ENCODE assay signal across 18 cellular contexts in the genomic region with DNA sequence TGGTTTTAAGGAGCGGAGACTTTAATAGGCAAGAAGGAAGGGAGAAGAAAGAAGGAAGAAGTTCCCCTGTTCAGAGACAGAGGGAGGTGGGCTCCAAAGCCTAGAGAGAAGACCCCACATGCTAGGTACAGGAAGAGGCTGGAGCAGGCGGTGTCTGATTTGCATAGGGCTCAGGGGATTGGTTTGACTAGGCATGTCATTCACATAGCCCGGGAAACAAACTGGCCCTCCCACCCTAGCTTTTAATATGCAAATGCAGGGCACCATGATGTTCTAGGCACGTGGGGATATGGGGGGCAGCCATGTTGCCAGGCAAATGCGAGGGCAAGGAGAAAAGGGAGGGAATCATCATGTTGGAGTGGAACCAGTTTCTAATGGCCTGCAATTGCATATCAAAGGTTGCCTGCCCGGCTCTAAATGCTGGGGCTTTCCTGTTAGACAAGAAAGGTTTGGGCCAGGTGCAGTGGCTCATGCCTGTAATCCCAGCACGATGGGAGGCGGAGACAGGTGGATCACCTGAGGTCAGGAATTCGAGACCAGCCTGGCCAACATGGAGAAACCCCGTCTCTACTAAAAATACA. TPM values are rescaled to one million over a fixed set of nuclear protein-coding genes. Genes with fewer than 3 reads are reported as not detected.
DNase-seq lines count a peak whose midpoint lies in the region; ATAC-seq, FAIRE-seq and TF ChIP-seq lines count a peak whose summit lies in the region.
"Had no signal": no experiment of that assay in that cellular context is flagged by ENCODE, and none has a peak within 500 bp of the region (broad histone marks: within the 10 kb centered on the region; RNA-seq: fewer than 3 reads in every experiment).

No MANE protein-coding gene starts in this region.

- no peaks in the 10 kb centered on the region for H3K9me1 ChIP-seq in K562 (ENCODE audit: control insufficient read depth, insufficient read depth, low read length)

- H3K27me3 ChIP-seq in K562 (ENCODE audit: control insufficient read depth in 2 of 2, insufficient read depth in 2 of 2, low read length in 2 of 2) (no peaks in the 10 kb centered on the region), upper lobe of right lung (no peaks in the 10 kb centered on the region)
- H3K27me3 ChIP-seq: BE2C had no signal

- no peak for FAIRE-seq in K562 (lab: Jason Lieb, UNC)
- FAIRE-seq: A549, GM12892, GM19239, H54 had no signal

- H3K9me3 Mint-ChIP-seq in stimulated activated naive CD8-positive, alpha-beta T cell treated with anti-CD3 and anti-CD28 coated beads, Interleukin-15, amount 100 ng/mL, for 72 hours = no peaks in the 10 kb centered on the region
- H3K9me3 Mint-ChIP-seq: CD4-positive, alpha-beta memory T cell had no signal

- H3K4me3 Mint-ChIP-seq in stimulated activated naive CD8-positive, alpha-beta T cell treated with anti-CD3 and anti-CD28 coated beads, Interleukin-15, amount 100 ng/mL, for 72 hours = no peak overlapping the region
- H3K4me3 Mint-ChIP-seq: CD4-positive, alpha-beta memory T cell; IgD-negative memory B cell had no signal

- POLR2A ChIA-PET in HEK293T (lab: Yijun Ruan, JAX) (no interaction called here), K562 (lab: Yijun Ruan, JAX) (interaction anchor here (0.6 kb wide), 1 partner anchor 1997 kb away, joined by 5 read pairs; no protein-coding TSS in a partner anchor)

- TF ChIP-seq RAD21 in K562 (CRISPR knock-in tag; conservative IDR thresholded peaks at IDR 0.05 in 1 of 2, IDR thresholded peaks at IDR 0.05 in 1 of 2) = no peak

- TF ChIP-seq POLR2A in K562 (conservative IDR thresholded peaks at IDR 0.05) = no peak

- H3K9me3 ChIP-seq in K562 (replicated peaks; ENCODE audit: control insufficient read depth, insufficient read depth, low read depth, low read length) (no peaks in the 10 kb centered on the region), upper lobe of right lung (no peaks in the 10 kb centered on the region)
- H3K9me3 ChIP-seq: A549, BE2C had no signal

- peaks cover 20% of the 10 kb centered on the region; the same call in 2 of the 3 replicates for H3K36me3 ChIP-seq in K562 (ENCODE audit: control insufficient read depth, insufficient read depth, low read length)
- no peaks in the 10 kb centered on the region for H3K36me3 ChIP-seq in upper lobe of right lung
- H3K36me3 ChIP-seq: BE2C had no signal

- H3K4me1 Mint-ChIP-seq in stimulated activated naive CD8-positive, alpha-beta T cell treated with anti-CD3 and anti-CD28 coated beads, Interleukin-15, amount 100 ng/mL, for 72 hours = no peaks in the 10 kb centered on the region

- H3K79me2 ChIP-seq in K562 (ENCODE audit: control insufficient read depth, insufficient read depth, low read length) = peaks cover 11% of the 10 kb centered on the region; the same call in 2 of the 3 replicates

- peak; percentile 63 for ATAC-seq in K562
- no peak for ATAC-seq in upper lobe of right lung
- ATAC-seq in stimulated activated naive CD8-positive, alpha-beta T cell treated with anti-CD3 and anti-CD28 coated beads, Interleukin-15, amount 100 ng/mL, for 72 hours = no peak
- ATAC-seq: A549 had no signal

- H3K4me2 ChIP-seq in K562 (ENCODE audit: insufficient read depth, low read length) = no peak overlapping the region
- H3K4me2 ChIP-seq: A549 had no signal

- H3K27me3 Mint-ChIP-seq in stimulated activated naive CD8-positive, alpha-beta T cell treated with anti-CD3 and anti-CD28 coated beads, Interleukin-15, amount 100 ng/mL, for 72 hours = peaks cover 9% of the 10 kb centered on the region

- H3K4me3 ChIP-seq in K562 (no peak overlapping the region), upper lobe of right lung (no peak overlapping the region)
- H3K4me3 ChIP-seq: A549 had no signal

- no peaks in the 10 kb centered on the region for H4K20me1 ChIP-seq in K562 (replicated peaks; ENCODE audit: control insufficient read depth, insufficient read depth, low read length)

- H3K4me1 ChIP-seq in K562 (replicated peaks in 1 of 2; ENCODE audit: control insufficient read depth in 2 of 2, insufficient read depth in 2 of 2, low read length in 2 of 2) = peaks cover 0 to 10% of the 10 kb centered on the region in 2 experiments; a peak in 1 of 5 replicates
- H3K4me1 ChIP-seq in upper lobe of right lung = no peaks in the 10 kb centered on the region
- H3K4me1 ChIP-seq: BE2C had no signal

- no peak overlapping the region for H3K9ac ChIP-seq in K562 (ENCODE audit: insufficient read depth in 1 of 2, low read depth in 2 of 2, low read length in 2 of 2)

- intact Hi-C loops in K562 (cut with micrococcal nuclease) (no loop called here), upper lobe of right lung (cut with DNase I) (no loop called here)

- no TSS peak for BruUV-seq in K562 (replicated peaks; lab: Mats Ljungman, UMichigan)

- no peak overlapping the region for H3K27ac Mint-ChIP-seq in stimulated activated naive CD8-positive, alpha-beta T cell treated with anti-CD3 and anti-CD28 coated beads, Interleukin-15, amount 100 ng/mL, for 72 hours
- H3K27ac Mint-ChIP-seq: IgD-negative memory B cell had no signal

- H3K27ac ChIP-seq in K562 (ENCODE audit: extremely low read depth, low read depth, low read length) (no peak overlapping the region), upper lobe of right lung (no peak overlapping the region)
- H3K27ac ChIP-seq: A549, C4-2B had no signal

- TF ChIP-seq EP300 in K562 (IDR thresholded peaks at IDR 0.05; ENCODE audit: low read length) = no peak

- CTCF ChIA-PET in HEK293T (lab: Yijun Ruan, JAX) = no interaction called here
- CTCF ChIA-PET in K562 (lab: Yijun Ruan, JAX; ENCODE audit: low intra/inter-chr PET ratio) = no interaction called here

- DNase-seq in HEK293T (ENCODE audit: extremely low spot score) (no peak), K562 (ENCODE audit: extremely low read depth in 1 of 4, low spot score in 3 of 4) (peak in 1 of 4 experiments; percentile 30), iPS-NIHi11 (ENCODE audit: low spot score) (peak; percentile 4), upper lobe of right lung (no peak), NCI-H146 treated with DMSO at 0.1 percent for 48 hours (lab: John Stamatoyannopoulos, UW; ENCODE audit: unreplicated experiment) (no peak)
- no peak for DNase-seq in stimulated activated naive CD8-positive, alpha-beta T cell treated with anti-CD3 and anti-CD28 coated beads, Interleukin-15, amount 100 ng/mL, for 72 hours
- DNase-seq: BE2C; CD4-positive, alpha-beta memory T cell; DMS153; DMS79 treated with DMSO at 0.1 percent for 48 hours; EL; GDM1 had no signal

- 73% methylated on average over 10 of the region's 10 CpGs for WGBS in K562 (ENCODE audit: insufficient coverage, low coverage, missing lambda C conversion rate)

- TF ChIP-seq CTCF in K562 (IDR thresholded peaks at IDR 0.05 in 2 of 3, conservative IDR thresholded peaks at IDR 0.05 in 1 of 3; ENCODE audit: insufficient read depth in 2 of 3, low read depth in 1 of 3, low read length in 3 of 3) (no peak), upper lobe of right lung (IDR thresholded peaks at IDR 0.05) (no peak)

- in situ Hi-C loops in K562 (cut with MboI) = no loop called here

- 0 out of 2 replicates have a peak overlapping the region, but pooled peaks have one; percentile 0 for H2AFZ ChIP-seq in K562 (ENCODE audit: low read depth, low read length)

TF ChIP-seq in HEK293T, 16 proteins besides CTCF, POLR2A, EP300 and RAD21:
- TF ChIP-seq L3MBTL2 (conservative IDR thresholded peaks at IDR 0.05) (0 out of 2 replicates have a peak, but pooled peaks have one; percentile 21), BHLHE40 (IDR thresholded peaks at IDR 0.05; ENCODE audit: borderline replicate concordance) (no peak)

TF ChIP-seq in K562, 482 proteins besides CTCF, POLR2A, EP300 and RAD21 (continues in another document):
- TF ChIP-seq JUND (IDR thresholded peaks at IDR 0.05; ENCODE audit: borderline replicate concordance, low read depth, low read length) (no peak), JUND (tag; IDR thresholded peaks at IDR 0.05; ENCODE audit: borderline replicate concordance, low read depth, low read length) (no peak), YY1 (IDR thresholded peaks at IDR 0.05; ENCODE audit: borderline replicate concordance in 1 of 3, control insufficient read depth in 1 of 3, extremely low read depth in 1 of 3, insufficient read depth in 3 of 3, insufficient read length in 1 of 3, insufficient replicate concordance in 2 of 3, low read depth in 1 of 3, low read length in 2 of 3) (peak in 2 of 3 experiments; percentile 30 to 79), TRIM24 (IDR thresholded peaks at IDR 0.05) (no peak), PPARD (CRISPR knock-in tag; IDR thresholded peaks at IDR 0.05) (no peak)
- TF ChIP-seq, protein P1, sequence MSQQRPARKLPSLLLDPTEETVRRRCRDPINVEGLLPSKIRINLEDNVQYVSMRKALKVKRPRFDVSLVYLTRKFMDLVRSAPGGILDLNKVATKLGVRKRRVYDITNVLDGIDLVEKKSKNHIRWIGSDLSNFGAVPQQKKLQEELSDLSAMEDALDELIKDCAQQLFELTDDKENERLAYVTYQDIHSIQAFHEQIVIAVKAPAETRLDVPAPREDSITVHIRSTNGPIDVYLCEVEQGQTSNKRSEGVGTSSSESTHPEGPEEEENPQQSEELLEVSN (IDR thresholded peaks at IDR 0.05; ENCODE audit: borderline replicate concordance in 1 of 2, extremely low read depth in 1 of 2, insufficient read depth in 1 of 2, insufficient read length in 1 of 2, low read depth in 1 of 2, low read length in 1 of 2, poor library complexity in 1 of 2, severe bottlenecking in 1 of 2) = peak; percentile 54 to 69
- TF ChIP-seq, protein P2, sequence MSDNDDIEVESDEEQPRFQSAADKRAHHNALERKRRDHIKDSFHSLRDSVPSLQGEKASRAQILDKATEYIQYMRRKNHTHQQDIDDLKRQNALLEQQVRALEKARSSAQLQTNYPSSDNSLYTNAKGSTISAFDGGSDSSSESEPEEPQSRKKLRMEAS (CRISPR knock-in tag; IDR thresholded peaks at IDR 0.05) = peak; percentile 52; the same call in 1 of the 2 replicates

RNA-seq across cellular contexts. Expression of gene AGPAT4, which starts 34.3 kb away (rescaled TPM):
- 90.5 and 109 TPM in 2 replicates for total RNA-seq in K562 (2011; cell fraction: chromatin; rRNA removed; ENCODE audit: low replicate concordance)
- 65.2 and 67.4 TPM in 2 replicates for total RNA-seq in K562 (2011; cell fraction: nucleolus; rRNA removed)
- 60.1 and 75.0 TPM in 2 replicates for total RNA-seq in K562 (2011; cell fraction: nucleoplasm; rRNA removed)
- 4.5 and 6.7 TPM in 2 replicates for total RNA-seq in K562 (2014; rRNA removed)
- total RNA-seq in K562 (2014; rRNA removed; fragmentation: Illumina TruSeq; extraction: Trizol) = 7.1 and 7.9 TPM in 2 replicates
- 5.0 and 5.6 TPM in 2 replicates for total RNA-seq in K562 (2015; rRNA removed; fragmentation: Illumina TruSeq; extraction: Trizol)
- 9.2 and 9.7 TPM in 2 replicates for total RNA-seq in K562 (2021)
- polyA plus RNA-seq in K562 (2011; rRNA removed) = 15.0 and 17.0 TPM in 2 replicates
- 9.2 and 14.2 TPM in 2 replicates for polyA plus RNA-seq in K562 (2011; cell fraction: cytosol; rRNA removed)
- 62.4 and 68.7 TPM in 2 replicates for polyA plus RNA-seq in K562 (2011; cell fraction: nucleus; rRNA removed)
- 5.3 and 8.6 TPM in 2 replicates for polyA plus RNA-seq in K562 (2012)
- 5.6 and 5.7 TPM in 2 replicates for polyA plus RNA-seq in K562 (2014; fragmentation: Illumina TruSeq; extraction: Trizol)
- polyA plus RNA-seq in K562 (2014; fragmentation: Nextera tagmentation; extraction: Ambion mirVana) = 1 to 10 TPM; 2.2 to 3.4 TPM
- 7.2 and 7.3 TPM in 2 replicates for polyA plus RNA-seq in K562 (2014; rRNA removed)
- 31.8 and 34.7 TPM in 2 replicates for polyA minus RNA-seq in K562 (2011; rRNA and poly(A)+ RNA removed)
- polyA minus RNA-seq in K562 (2011; cell fraction: cytosol; rRNA and poly(A)+ RNA removed) = 6.3 and 8.8 TPM in 2 replicates
- 36.2 and 58.6 TPM in 2 replicates for polyA minus RNA-seq in K562 (2011; cell fraction: nucleus; rRNA and poly(A)+ RNA removed)
- 16.6 TPM for total RNA-seq in upper lobe of right lung
